ENCODE assay signal across 8 cellular contexts in genomic region chr6:34696189-34696738, GRCh38. TPM values are rescaled to one million over a fixed set of nuclear protein-coding genes. Genes with fewer than 3 reads are reported as not detected.
DNase-seq lines count a peak whose midpoint lies in the region; ATAC-seq and TF ChIP-seq lines count a peak whose summit lies in the region.

No MANE protein-coding gene starts in this region.

- H3K27ac Mint-ChIP-seq in activated T-cell treated with anti-CD3 and anti-CD28 coated beads, Interleukin-2, amount 50 U/mL, for 72 hours = peak overlapping the region; percentile 95
- peak overlapping the region; percentile 84 for H3K27ac Mint-ChIP-seq in endodermal cell

- H3K4me3 ChIP-seq in endodermal cell (ENCODE audit: low read length) (peak overlapping the region; percentile 84), muscle layer of colon (ENCODE audit: low read depth in 1 of 2, low read length in 2 of 2) (peak overlapping the region; percentile 96 to 99)

- WGBS in endodermal cell (ENCODE audit: insufficient coverage in 1 of 2, insufficient read length in 1 of 2), 2 experiments = 0% methylated on average over 11 to 40 of the region's 41 CpGs

- H3K27me3 Mint-ChIP-seq in activated T-cell treated with anti-CD3 and anti-CD28 coated beads, Interleukin-2, amount 50 U/mL, for 72 hours (ENCODE audit: low read depth) = no peaks in the 10 kb centered on the region
- H3K27me3 Mint-ChIP-seq in endodermal cell (ENCODE audit: insufficient read depth) = no peaks in the 10 kb centered on the region

- TF ChIP-seq CTCF in endodermal cell (conservative IDR thresholded peaks at IDR 0.05) = no peak

- H3K36me3 Mint-ChIP-seq in activated T-cell treated with anti-CD3 and anti-CD28 coated beads, Interleukin-2, amount 50 U/mL, for 72 hours (ENCODE audit: insufficient read depth in 2 of 2) = peaks cover 2 to 3% of the 10 kb centered on the region in 2 donors
- peaks cover 6% of the 10 kb centered on the region for H3K36me3 Mint-ChIP-seq in endodermal cell (ENCODE audit: low read depth)

- no peaks in the 10 kb centered on the region for H3K4me1 ChIP-seq in endodermal cell (ENCODE audit: control insufficient read depth, insufficient read depth, low read length)
- H3K4me1 ChIP-seq in muscle layer of colon (ENCODE audit: insufficient read depth, low read length) = peaks cover 20% of the 10 kb centered on the region

- peak overlapping the region; percentile 26 for H3K27ac ChIP-seq in endodermal cell (ENCODE audit: low read depth, low read length)
- peak overlapping the region; percentile 88 for H3K27ac ChIP-seq in muscle layer of colon (ENCODE audit: low read depth, low read length)

- H3K27me3 ChIP-seq in endodermal cell (ENCODE audit: control insufficient read depth, insufficient read depth, low read length, poor library complexity, severe bottlenecking) (no peaks in the 10 kb centered on the region), muscle layer of colon (ENCODE audit: control insufficient read depth in 1 of 2, insufficient read depth in 2 of 2, low read length in 2 of 2) (no peaks in the 10 kb centered on the region)

- no peaks in the 10 kb centered on the region for H3K9me3 Mint-ChIP-seq in activated T-cell treated with anti-CD3 and anti-CD28 coated beads, Interleukin-2, amount 50 U/mL, for 72 hours
- no peaks in the 10 kb centered on the region for H3K9me3 Mint-ChIP-seq in endodermal cell

- DNase-seq in activated T-cell treated with anti-CD3 and anti-CD28 coated beads, Interleukin-2, amount 50 U/mL, for 72 hours = no peak
- no peak for DNase-seq in activated T-cell treated with anti-CD3 and anti-CD28 coated beads for 4 hours
- peak; percentile 50 for DNase-seq in RPMI7951 (ENCODE audit: low read depth)
- DNase-seq in endodermal cell = no peak
- no peak for DNase-seq in stimulated activated CD4-positive, alpha-beta T cell treated with anti-CD3 and anti-CD28 coated beads, Interleukin-12 subunit alpha, Interleukin-12 subunit beta, amount 100 ng/mL, for 4 hours
- DNase-seq in middle frontal gyrus (ENCODE audit: extremely low spot score, low spot score) = no peak

- peak; percentile 38 to 77 for ATAC-seq in activated T-cell treated with anti-CD3 and anti-CD28 coated beads, Interleukin-2, amount 50 U/mL, for 72 hours (replicated peaks in 1 of 2)
- ATAC-seq in HG02884 (IDR thresholded peaks at IDR 0.05; ENCODE audit: unreplicated experiment) = peak; percentile 37

- H3K36me3 ChIP-seq in endodermal cell (ENCODE audit: control insufficient read depth, insufficient read depth, low read length) (no peaks in the 10 kb centered on the region), muscle layer of colon (ENCODE audit: insufficient read depth, low read length) (no peaks in the 10 kb centered on the region)

- no peaks in the 10 kb centered on the region for H3K9me3 ChIP-seq in endodermal cell (ENCODE audit: control insufficient read depth, low read length)
- no peaks in the 10 kb centered on the region for H3K9me3 ChIP-seq in muscle layer of colon (ENCODE audit: low read length)

- H3K4me3 Mint-ChIP-seq in activated T-cell treated with anti-CD3 and anti-CD28 coated beads, Interleukin-2, amount 50 U/mL, for 72 hours = peak overlapping the region; percentile 96 to 99
- H3K4me3 Mint-ChIP-seq in endodermal cell = peak overlapping the region; percentile 74

- peaks cover 58% of the 10 kb centered on the region for H3K4me1 Mint-ChIP-seq in activated T-cell treated with anti-CD3 and anti-CD28 coated beads, Interleukin-2, amount 50 U/mL, for 72 hours (ENCODE audit: low read depth)
- peaks cover 20% of the 10 kb centered on the region for H3K4me1 Mint-ChIP-seq in endodermal cell

- H3K9ac ChIP-seq in endodermal cell (ENCODE audit: extremely low read depth, low read length, poor library complexity, severe bottlenecking) = peak overlapping the region; percentile 74
- H3K9ac ChIP-seq in muscle layer of colon (ENCODE audit: low read length) = peak overlapping the region; percentile 96

RNA-seq across cellular contexts. Expression of gene ILRUN, which starts 0.3 kb away (rescaled TPM):
- 10 to 100 TPM; 68.8 to 78.8 TPM for total RNA-seq in activated T-cell treated with anti-CD3 and anti-CD28 coated beads, Interleukin-2, amount 50 U/mL, for 72 hours
- total RNA-seq in RPMI7951 (2014; rRNA removed; shearing (Covaris generic)) = 33.9 and 36.8 TPM in 2 replicates
- 10 to 100 TPM; 73.0 to 90.5 TPM for total RNA-seq in endodermal cell
- 38.0 TPM for polyA plus RNA-seq in endodermal cell (2013, experiment 1 of 2)
- polyA plus RNA-seq in endodermal cell (2013, experiment 2 of 2) = 36.6 TPM
